ENCODE assay signal across 13 cellular contexts in the genomic region with DNA sequence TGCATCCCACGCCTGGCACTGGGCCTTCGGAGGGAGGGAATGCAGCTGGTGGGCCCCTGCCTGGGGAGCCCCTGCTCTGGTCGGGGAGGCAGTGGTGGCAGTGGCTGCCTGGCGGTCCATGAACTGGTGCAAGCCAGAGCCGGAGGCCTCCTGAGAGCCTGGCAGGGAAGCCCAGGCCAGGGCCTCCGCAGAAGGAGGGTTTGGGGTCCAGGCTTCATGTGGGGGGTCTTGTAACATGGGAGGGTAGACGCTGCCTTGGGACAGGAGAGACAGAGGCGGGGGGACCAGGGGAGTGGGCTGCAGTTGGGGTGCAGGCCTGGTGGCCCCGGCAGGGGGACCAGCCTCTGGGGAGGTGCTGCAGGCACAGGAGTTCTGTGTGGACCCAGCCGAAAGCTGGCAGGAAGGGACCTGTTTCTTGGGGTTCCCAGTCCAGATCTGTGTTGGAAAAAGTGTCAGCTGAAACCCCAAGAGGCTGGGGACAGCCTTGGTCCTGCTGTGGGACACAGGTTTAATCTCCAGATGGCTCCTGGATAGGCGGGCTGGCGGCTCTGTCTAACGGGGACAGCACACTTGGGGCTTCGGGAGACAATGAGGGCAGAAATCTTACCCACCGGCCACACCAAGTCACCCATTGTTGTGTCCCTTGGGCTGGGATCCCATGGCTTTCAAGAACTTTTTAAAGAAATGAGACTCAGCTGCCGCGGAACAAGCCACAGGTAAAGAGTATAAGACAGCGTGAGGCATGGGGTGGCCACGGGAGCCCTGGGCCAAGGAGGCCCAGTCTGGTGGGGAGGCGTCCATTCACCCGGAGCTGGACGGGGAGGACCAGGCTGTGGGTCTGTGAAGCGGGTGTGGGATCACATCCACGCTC.
DNase-seq lines count a peak whose midpoint lies in the region; ATAC-seq and TF ChIP-seq lines count a peak whose summit lies in the region.
"Had no signal": no experiment of that assay in that cellular context is flagged by ENCODE, and none has a peak within 500 bp of the region (broad histone marks: within the 10 kb centered on the region; RNA-seq: fewer than 3 reads in every experiment).

No MANE protein-coding gene starts in this region.

- H3K27ac ChIP-seq in body of pancreas (no peak overlapping the region), thyroid gland (no peak overlapping the region)
- H3K27ac ChIP-seq: A549, ascending aorta had no signal

- ATAC-seq in activated T-cell treated with anti-CD3 and anti-CD28 coated beads, Interleukin-2, amount 50 U/mL, for 72 hours (replicated peaks in 1 of 2) = no peak
- ATAC-seq in body of pancreas = no peak
- no peak for ATAC-seq in HG03457 (IDR thresholded peaks at IDR 0.05; ENCODE audit: unreplicated experiment)
- ATAC-seq: A549 had no signal

- WGBS in body of pancreas, 2 donors = 92 to 94% methylated on average over 19 to 20 of the region's 24 CpGs
- 91 to 95% methylated on average over 24 of the region's 24 CpGs for WGBS in thyroid gland, 2 donors

- H3K36me3 ChIP-seq in body of pancreas (replicated peaks in 1 of 2; ENCODE audit: insufficient read depth in 1 of 2, low read depth in 2 of 2) (no peaks in the 10 kb centered on the region), thyroid gland (no peaks in the 10 kb centered on the region)
- H3K36me3 ChIP-seq: ascending aorta had no signal

- H3K9me3 ChIP-seq in body of pancreas (no peaks in the 10 kb centered on the region), thyroid gland (no peaks in the 10 kb centered on the region)
- H3K9me3 ChIP-seq: A549, ascending aorta had no signal

- peak; percentile 13 for DNase-seq in activated T-cell treated with anti-CD3 and anti-CD28 coated beads, Interleukin-2, amount 50 U/mL, for 1 hour
- DNase-seq in activated T-cell treated with anti-CD3 and anti-CD28 coated beads, Interleukin-2, amount 50 U/mL, for 72 hours = no peak
- DNase-seq in body of pancreas (peak in 3 of 4 donors; percentile 4 to 9 (median 7)), mesothelial cell of epicardium (ENCODE audit: low spot score in 2 of 2, unreplicated experiment in 2 of 2) (peak; percentile 6 to 32), thyroid gland (peak; percentile 1 to 3), NCI-H2081 (lab: John Stamatoyannopoulos, UW) (no peak), DMS153 treated with DMSO at 0.1 percent for 48 hours (lab: John Stamatoyannopoulos, UW; ENCODE audit: unreplicated experiment) (no peak)
- DNase-seq: HFFc6, MM.1S, substantia nigra had no signal

- H3K4me3 ChIP-seq in body of pancreas = no peak overlapping the region
- no peak overlapping the region for H3K4me3 ChIP-seq in thyroid gland (replicated peaks in 1 of 3)
- H3K4me3 ChIP-seq: A549, ascending aorta had no signal

- no peaks in the 10 kb centered on the region for H3K4me1 Mint-ChIP-seq in activated T-cell treated with anti-CD3 and anti-CD28 coated beads, Interleukin-2, amount 50 U/mL, for 72 hours (ENCODE audit: low read depth)
- no peaks in the 10 kb centered on the region for H3K4me1 Mint-ChIP-seq in mesothelial cell of epicardium

- H3K27me3 ChIP-seq in body of pancreas (no peaks in the 10 kb centered on the region), thyroid gland (no peaks in the 10 kb centered on the region)
- H3K27me3 ChIP-seq: ascending aorta had no signal

- no peak overlapping the region for H3K27ac Mint-ChIP-seq in activated T-cell treated with anti-CD3 and anti-CD28 coated beads, Interleukin-2, amount 50 U/mL, for 72 hours
- H3K27ac Mint-ChIP-seq in mesothelial cell of epicardium = no peak overlapping the region
- H3K27ac Mint-ChIP-seq: HFFc6 had no signal

- H3K9me3 Mint-ChIP-seq in activated T-cell treated with anti-CD3 and anti-CD28 coated beads, Interleukin-2, amount 50 U/mL, for 72 hours = no peaks in the 10 kb centered on the region
- H3K9me3 Mint-ChIP-seq in mesothelial cell of epicardium = no peaks in the 10 kb centered on the region
- H3K9me3 Mint-ChIP-seq: HFFc6 had no signal

- no peak overlapping the region for H3K4me3 Mint-ChIP-seq in activated T-cell treated with anti-CD3 and anti-CD28 coated beads, Interleukin-2, amount 50 U/mL, for 72 hours
- H3K4me3 Mint-ChIP-seq in mesothelial cell of epicardium = no peak overlapping the region
- H3K4me3 Mint-ChIP-seq: HFFc6 had no signal

- no peak for TF ChIP-seq CTCF in body of pancreas (IDR thresholded peaks at IDR 0.05)
- no peak for TF ChIP-seq CTCF in mesothelial cell of epicardium (IDR thresholded peaks at IDR 0.05; ENCODE audit: unreplicated experiment)
- TF ChIP-seq CTCF in thyroid gland (IDR thresholded peaks at IDR 0.05) = no peak

- TF ChIP-seq POLR2A in body of pancreas (IDR thresholded peaks at IDR 0.05) = no peak
- TF ChIP-seq POLR2A in thyroid gland (IDR thresholded peaks at IDR 0.05) = no peak

- no peaks in the 10 kb centered on the region for H3K36me3 Mint-ChIP-seq in activated T-cell treated with anti-CD3 and anti-CD28 coated beads, Interleukin-2, amount 50 U/mL, for 72 hours (ENCODE audit: insufficient read depth in 2 of 2)
- no peaks in the 10 kb centered on the region for H3K36me3 Mint-ChIP-seq in mesothelial cell of epicardium

- H3K4me1 ChIP-seq in body of pancreas = peaks cover 8% of the 10 kb centered on the region
- H3K4me1 ChIP-seq in thyroid gland = peaks cover 22 to 34% of the 10 kb centered on the region in 2 donors
- H3K4me1 ChIP-seq: A549, ascending aorta had no signal

- H3K27me3 Mint-ChIP-seq in activated T-cell treated with anti-CD3 and anti-CD28 coated beads, Interleukin-2, amount 50 U/mL, for 72 hours (ENCODE audit: low read depth) = no peaks in the 10 kb centered on the region
- H3K27me3 Mint-ChIP-seq in mesothelial cell of epicardium (ENCODE audit: low read depth) = peaks cover 18% of the 10 kb centered on the region

- intact Hi-C loops in body of pancreas (cut with DNase I) (no loop called here), thyroid gland (cut with DNase I) (no loop called here)

Comparison
In these comparisons a context has a peak if more than half of its experiments do, and no peak if none do; other contexts are left out.
1. DNase-seq: peak in activated T-cell treated with anti-CD3 and anti-CD28 coated beads, Interleukin-2, amount 50 U/mL, for 1 hour (single experiment), body of pancreas (3 of 4), mesothelial cell of epicardium (2 of 2) and thyroid gland (2 of 2); none in activated T-cell treated with anti-CD3 and anti-CD28 coated beads, Interleukin-2, amount 50 U/mL, for 72 hours (0 of 2), NCI-H2081 (0 of 2) and DMS153 treated with DMSO at 0.1 percent for 48 hours (single experiment).